Comparison of ENCODE assay signal across 29 cellular contexts in the genomic region with DNA sequence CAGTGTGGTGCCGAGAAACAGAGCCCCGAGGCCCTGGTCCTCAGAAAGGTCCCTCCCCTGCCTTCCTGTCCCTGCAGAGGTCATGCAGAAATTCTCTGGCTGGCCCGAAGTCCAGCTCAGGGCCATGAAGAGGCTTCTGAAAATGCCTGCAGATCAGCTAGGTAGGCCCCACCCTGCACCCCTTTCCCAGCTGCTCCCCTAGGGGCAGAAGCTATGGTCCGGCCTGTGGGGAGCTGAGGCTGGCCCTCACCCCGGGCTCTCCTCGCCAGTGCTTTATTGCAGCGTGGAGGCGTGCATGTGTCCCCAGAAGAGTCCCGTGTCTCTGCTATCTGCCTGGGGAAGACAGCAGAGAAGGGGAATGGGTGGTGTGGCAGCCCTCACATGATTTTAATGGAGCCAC. TPM values are rescaled to one million over a fixed set of nuclear protein-coding genes. Genes with fewer than 3 reads are reported as not detected.
"Had no signal": no experiment of that assay in that cellular context is flagged by ENCODE, and none has a peak within 500 bp of the region (broad histone marks: within the 10 kb centered on the region; RNA-seq: fewer than 3 reads in every experiment).

No MANE protein-coding gene starts in this region.

- H3K36me3 ChIP-seq: adrenal gland, WERI-Rb-1 had no signal

- FAIRE-seq: colon, endometrium, endothelial cell of umbilical vein, frontal cortex had no signal

- ATAC-seq: activated CD8-positive, alpha-beta memory T cell treated with anti-CD3 and anti-CD28 coated beads, Interleukin-2, amount 10 ng/mL, durations not matched to agents 7 days and 5 days; activated CD8-positive, alpha-beta T cell treated with anti-CD3 and anti-CD28 coated beads, Interleukin-2, amount 10 ng/mL, durations not matched to agents 7 days and 5 days; activated naive CD8-positive, alpha-beta T cell treated with anti-CD3 and anti-CD28 coated beads, Interleukin-2, amount 50 U/mL, for 24 hours; body of pancreas; esophagus mucosa; T-helper 17 cell had no signal

- H3K4me3 ChIP-seq: adrenal gland, body of pancreas had no signal

- H3K9me3 ChIP-seq: adrenal gland, body of pancreas had no signal

- DNase-seq: activated B cell treated with CpG ODN at 0.5 μM for 24 hours; activated CD4-positive, alpha-beta memory T cell treated with anti-CD3 and anti-CD28 coated beads for 36 hours; activated CD4-positive, alpha-beta T cell treated with anti-CD3 and anti-CD28 coated beads, Interleukin-2, amount 10 ng/mL, durations not matched to agents 24 days and 14 days; activated CD8-positive, alpha-beta memory T cell treated with anti-CD3 and anti-CD28 coated beads, Interleukin-2, amount 10 ng/mL, durations not matched to agents 7 days and 5 days; activated CD8-positive, alpha-beta memory T cell treated with anti-CD3 and anti-CD28 coated beads, Interleukin-2, amount 50 U/mL, for 4 hours; activated CD8-positive, alpha-beta T cell treated with anti-CD3 and anti-CD28 coated beads, Interleukin-2, amount 10 ng/mL, durations not matched to agents 7 days and 5 days; activated effector memory CD4-positive, alpha-beta T cell treated with anti-CD3 and anti-CD28 coated beads, Interleukin-2, amount 50 U/mL, for 16 hours; activated naive CD4-positive, alpha-beta T cell treated with anti-CD3 and anti-CD28 coated beads for 36 hours; activated naive CD8-positive, alpha-beta T cell treated with anti-CD3 and anti-CD28 coated beads for 36 hours; activated naive CD8-positive, alpha-beta T cell treated with anti-CD3 and anti-CD28 coated beads, Interleukin-2, amount 50 U/mL, for 24 hours; activated T-cell treated with anti-CD3 and anti-CD28 coated beads, Interleukin-2, amount 50 U/mL, for 1 hour; activated T-cell treated with anti-CD3 and anti-CD28 coated beads, Interleukin-2, amount 50 U/mL, for 48 hours; adrenal gland; amygdala; aorta; body of pancreas; caudate nucleus; effector CD8-positive, alpha-beta T cell; foreskin fibroblast; head of caudate nucleus; T-helper 1 cell; T-helper 17 cell; T1000; WERI-Rb-1 had no signal

- H3K4me1 ChIP-seq: adrenal gland, body of pancreas had no signal

- H3K27ac ChIP-seq: adrenal gland, body of pancreas, WERI-Rb-1 had no signal

RNA-seq across cellular contexts. Expression of a gene that starts 21.7 kb away (rescaled TPM):
- total RNA-seq: body of pancreas had no signal
